ENCODE assay signal across 11 cellular contexts in genomic region chr2:113233593-113234550, GRCh38. TPM values are rescaled to one million over a fixed set of nuclear protein-coding genes. Genes with fewer than 3 reads are reported as not detected.
DNase-seq lines count a peak whose midpoint lies in the region; ATAC-seq and TF ChIP-seq lines count a peak whose summit lies in the region.
"Had no signal": no experiment of that assay in that cellular context is flagged by ENCODE, and none has a peak within 500 bp of the region (broad histone marks: within the 10 kb centered on the region; RNA-seq: fewer than 3 reads in every experiment).

No MANE protein-coding gene starts in this region.

- H3K79me2 ChIP-seq in SK-N-SH (ENCODE audit: insufficient read depth): no peaks in the 10 kb centered on the region

- 83% methylated on average over 9 of the region's 9 CpGs for WGBS in SK-N-SH (ENCODE audit: low lambda C conversion rate)
- 89 to 90% methylated on average over 9 of the region's 9 CpGs for WGBS in sigmoid colon, 2 donors

- no peaks in the 10 kb centered on the region for H4K20me1 ChIP-seq in SK-N-SH (ENCODE audit: insufficient read depth)

- no peak for TF ChIP-seq RAD21 in SK-N-SH (IDR thresholded peaks at IDR 0.05; ENCODE audit: low read length)

- intact Hi-C loops in sigmoid colon (cut with DNase I): no loop called here

- H3K9me3 ChIP-seq in SK-N-SH (no peaks in the 10 kb centered on the region), sigmoid colon (no peaks in the 10 kb centered on the region)
- H3K9me3 ChIP-seq: gastroesophageal sphincter, tibial artery had no signal

- peak; percentile 61 for DNase-seq in 8988T
- peak; percentile 54 for DNase-seq in GM03348 (ENCODE audit: low spot score)
- DNase-seq in SK-N-SH: no peak
- peak in 1 of 2 donors; percentile 36 for DNase-seq in foreskin keratinocyte
- no peak for DNase-seq in foreskin melanocyte
- no peak for DNase-seq in SKM-1 (lab: John Stamatoyannopoulos, UW; ENCODE audit: unreplicated experiment)
- no peak for DNase-seq in sigmoid colon
- DNase-seq: NCI-H2227 treated with DMSO at 0.1 percent for 48 hours, tibial artery had no signal

- H3K27ac ChIP-seq in SK-N-SH (ENCODE audit: low read depth in 2 of 2, low read length in 1 of 2): no peak overlapping the region
- no peak overlapping the region for H3K27ac ChIP-seq in foreskin keratinocyte
- H3K27ac ChIP-seq in sigmoid colon: no peak overlapping the region

- TF ChIP-seq POLR2A in sigmoid colon (IDR thresholded peaks at IDR 0.05): no peak

- H3K36me3 ChIP-seq in SK-N-SH (replicated peaks in 1 of 2; ENCODE audit: control insufficient read depth in 1 of 2, insufficient read depth in 2 of 2, low read length in 1 of 2): no peaks in the 10 kb centered on the region
- H3K36me3 ChIP-seq in sigmoid colon: no peaks in the 10 kb centered on the region
- H3K36me3 ChIP-seq: gastroesophageal sphincter, tibial artery had no signal

- no peak for TF ChIP-seq EP300 in SK-N-SH (IDR thresholded peaks at IDR 0.05; ENCODE audit: borderline replicate concordance in 1 of 2, low read depth in 1 of 2, low read length in 1 of 2)
- TF ChIP-seq EP300 in sigmoid colon (IDR thresholded peaks at IDR 0.05): no peak

- CTCF ChIA-PET in SK-N-SH (lab: Yijun Ruan, JAX): interaction anchor here (1.1 to 2.4 kb wide), 3 partner anchors 12 to 30 kb away, joined by 3 to 15 read pairs (median 4); no protein-coding TSS in a partner anchor

- H3K9ac ChIP-seq in SK-N-SH: no peak overlapping the region

- POLR2A ChIA-PET in SK-N-SH (lab: Yijun Ruan, JAX): no interaction called here

- no peak overlapping the region for H2AFZ ChIP-seq in SK-N-SH (ENCODE audit: low read depth)

- H3K4me1 ChIP-seq in SK-N-SH (ENCODE audit: control insufficient read depth in 1 of 2, insufficient read depth in 2 of 2, low read depth in 1 of 2, low read length in 1 of 2): no peaks in the 10 kb centered on the region; a peak in 1 of 4 replicates
- peaks cover 4% of the 10 kb centered on the region for H3K4me1 ChIP-seq in foreskin keratinocyte
- H3K4me1 ChIP-seq in sigmoid colon: peaks cover 0 to 5% (median 0%) of the 10 kb centered on the region in 4 donors

- peak; percentile 65 for ATAC-seq in foreskin keratinocyte
- ATAC-seq in GM18870 (IDR thresholded peaks at IDR 0.05; ENCODE audit: unreplicated experiment): no peak
- ATAC-seq: gastroesophageal sphincter had no signal

- H3K9me2 ChIP-seq in SK-N-SH: no peaks in the 10 kb centered on the region

- H3K4me2 ChIP-seq in SK-N-SH: no peak overlapping the region

- H3K4me3 ChIP-seq in SK-N-SH (ENCODE audit: low read depth in 2 of 2, low read length in 1 of 2) (no peak overlapping the region), sigmoid colon (no peak overlapping the region)
- H3K4me3 ChIP-seq: gastroesophageal sphincter had no signal

- no peaks in the 10 kb centered on the region for H3F3A ChIP-seq in SK-N-SH (replicated peaks; ENCODE audit: insufficient read depth)

- H3K27me3 ChIP-seq in SK-N-SH (ENCODE audit: insufficient read depth) (no peaks in the 10 kb centered on the region), foreskin keratinocyte (no peaks in the 10 kb centered on the region), sigmoid colon (no peaks in the 10 kb centered on the region)
- H3K27me3 ChIP-seq: gastroesophageal sphincter, tibial artery had no signal

- TF ChIP-seq CTCF in SK-N-SH (IDR thresholded peaks at IDR 0.05) (0 out of 2 replicates have a peak, but pooled peaks have one; percentile 18), foreskin keratinocyte (conservative IDR thresholded peaks at IDR 0.05) (peak; percentile 41), sigmoid colon (IDR thresholded peaks at IDR 0.05) (no peak)

TF ChIP-seq in SK-N-SH, 30 proteins besides CTCF, POLR2A, EP300 and RAD21:
- TF ChIP-seq USF1 (IDR thresholded peaks at IDR 0.05; ENCODE audit: borderline replicate concordance, low read depth): no peak
- no peak for TF ChIP-seq ZBTB33 (IDR thresholded peaks at IDR 0.05; ENCODE audit: borderline replicate concordance, low read depth)
- TF ChIP-seq JUND (IDR thresholded peaks at IDR 0.05): no peak
- no peak for TF ChIP-seq RFX5 (IDR thresholded peaks at IDR 0.05; ENCODE audit: low read length)
- no peak for TF ChIP-seq SMC3 (IDR thresholded peaks at IDR 0.05; ENCODE audit: low read depth, low read length)
- no peak for TF ChIP-seq FOXJ3 (CRISPR knock-in tag; IDR thresholded peaks at IDR 0.05)
- no peak for TF ChIP-seq YY1 (IDR thresholded peaks at IDR 0.05; ENCODE audit: low read depth)
- TF ChIP-seq NRF1 (IDR thresholded peaks at IDR 0.05; ENCODE audit: low read depth, low read length): no peak

RNA-seq across cellular contexts. Expression of gene PAX8, which starts 44.8 kb away (rescaled TPM):
- polyA plus RNA-seq in SK-N-SH (2012; rRNA removed) (0.08 and 0.23 TPM in 2 replicates), foreskin keratinocyte (4.5 and 5.7 TPM in 2 replicates), sigmoid colon (10 to 100 TPM in 1 of 3 donors, 1 to 10 TPM in 2; 1.1 to 10.8 (median 2.5) TPM)
- polyA plus RNA-seq in SK-N-SH (2012; cell fraction: cytosol; rRNA removed): 0.04 and 0.08 TPM in 2 replicates
- polyA plus RNA-seq in SK-N-SH (2012; cell fraction: nucleus; rRNA removed): 0.18 and 0.23 TPM in 2 replicates
- total RNA-seq in foreskin keratinocyte (5.6 and 7.0 TPM in 2 replicates), sigmoid colon (under 1 TPM in 3 of 4 donors, not detected in 1; 0.41 to 0.71 (median 0.55) TPM)

Comparison
In these comparisons a context has a peak if more than half of its experiments do, and no peak if none do; other contexts are left out.
1. DNase-seq: peak in 8988T (single experiment) and GM03348 (single experiment); none in SK-N-SH (single experiment), foreskin melanocyte (single experiment), SKM-1 (single experiment) and sigmoid colon (single experiment).
2. CTCF ChIP-seq: peak in SK-N-SH (single experiment) and foreskin keratinocyte (single experiment); none in sigmoid colon (0 of 4).